ENCODE assay signal across 1 cellular context in the genomic region with DNA sequence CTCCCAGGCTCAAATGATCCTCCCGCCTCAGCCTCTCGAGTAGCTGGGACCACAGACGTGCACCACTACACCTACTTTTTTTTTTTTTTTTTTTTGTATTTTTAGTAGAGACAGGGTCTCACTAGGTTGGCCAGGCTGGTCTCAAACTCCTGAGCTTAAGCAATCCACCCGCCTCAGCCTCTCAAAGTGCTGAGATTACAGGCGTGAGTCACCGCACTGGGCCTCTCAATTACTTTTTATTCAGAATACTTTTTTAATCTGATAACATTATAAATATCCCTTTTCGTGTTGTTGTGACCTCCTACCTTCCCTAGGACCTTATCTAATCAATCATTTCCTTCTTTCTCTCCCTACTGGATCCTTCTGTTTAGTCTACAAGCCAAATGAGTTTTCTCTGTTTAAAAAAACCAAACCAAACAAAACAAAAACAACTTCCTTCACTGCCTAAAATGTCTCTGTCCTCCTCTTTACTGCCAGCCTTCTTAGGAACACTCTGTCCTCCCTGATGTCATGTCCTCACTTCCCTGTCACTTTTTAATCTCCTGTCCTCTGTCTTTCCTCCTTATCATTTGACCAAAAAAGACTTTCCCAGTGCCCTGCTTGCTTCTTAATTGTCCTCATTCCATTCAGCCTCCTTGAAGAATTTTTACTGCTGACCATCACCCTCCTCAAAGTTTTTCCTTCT.
A peak's percentile ranks its signal among the peaks of the same experiment; 100 is the strongest.
TF ChIP-seq lines count a peak whose summit lies in the region.

No MANE protein-coding gene starts in this region.

TF ChIP-seq in HEK293, 187 proteins besides CTCF, POLR2A, EP300 and RAD21 (continued from another document):
- no peak for TF ChIP-seq MEIS1 (CRISPR knock-in tag; IDR thresholded peaks at IDR 0.05; ENCODE audit: borderline replicate concordance)
- no peak for TF ChIP-seq SCRT1 (tag by site-specific recombination; IDR thresholded peaks at IDR 0.05; ENCODE audit: borderline replicate concordance)
- no peak for TF ChIP-seq ZNF324 (tag by site-specific recombination; IDR thresholded peaks at IDR 0.05)
- TF ChIP-seq ZNF2 (tag by site-specific recombination; IDR thresholded peaks at IDR 0.05), result no peak
- TF ChIP-seq ZBTB10 (tag by site-specific recombination; IDR thresholded peaks at IDR 0.05), result no peak
- no peak for TF ChIP-seq ZSCAN23 (tag by site-specific recombination; IDR thresholded peaks at IDR 0.05)
- no peak for TF ChIP-seq KLF10 (tag by site-specific recombination; IDR thresholded peaks at IDR 0.05)
- no peak for TF ChIP-seq ZNF239 (tag by site-specific recombination; IDR thresholded peaks at IDR 0.05)
- no peak for TF ChIP-seq ZNF155 (tag by site-specific recombination; IDR thresholded peaks at IDR 0.05)
- no peak for TF ChIP-seq ZNF341 (tag by site-specific recombination; IDR thresholded peaks at IDR 0.05; ENCODE audit: low read depth)
- TF ChIP-seq ZNF670 (tag by site-specific recombination; IDR thresholded peaks at IDR 0.05; ENCODE audit: low read depth), result no peak
- 0 out of 2 replicates have a peak, but pooled peaks have one; percentile 30 for TF ChIP-seq ZNF366 (tag by site-specific recombination; conservative IDR thresholded peaks at IDR 0.05)
- no peak for TF ChIP-seq HOXC10 (CRISPR knock-in tag; IDR thresholded peaks at IDR 0.05)
- peak; percentile 37; the same call in 1 of the 2 replicates for TF ChIP-seq WT1 (tag by site-specific recombination; IDR thresholded peaks at IDR 0.05)
- TF ChIP-seq ZNF677 (tag by site-specific recombination; IDR thresholded peaks at IDR 0.05), result no peak
- 0 out of 2 replicates have a peak, but pooled peaks have one; percentile 39 for TF ChIP-seq ZNF362 (tag by site-specific recombination; IDR thresholded peaks at IDR 0.05)
- no peak for TF ChIP-seq ZNF830 (tag by site-specific recombination; IDR thresholded peaks at IDR 0.05; ENCODE audit: low read depth)
- no peak for TF ChIP-seq ZNF274 (IDR thresholded peaks at IDR 0.05; ENCODE audit: low read length)
- no peak for TF ChIP-seq ZNF274 (tag by site-specific recombination; IDR thresholded peaks at IDR 0.05; ENCODE audit: borderline replicate concordance)
- no peak for TF ChIP-seq ZNF426 (tag by site-specific recombination; IDR thresholded peaks at IDR 0.05)
- TF ChIP-seq PRDM6 (tag by site-specific recombination; IDR thresholded peaks at IDR 0.05), result 0 out of 2 replicates have a peak, but pooled peaks have one; percentile 15
- no peak for TF ChIP-seq ZNF175 (tag by site-specific recombination; IDR thresholded peaks at IDR 0.05)
- no peak for TF ChIP-seq ZNF140 (tag by site-specific recombination; IDR thresholded peaks at IDR 0.05)
- TF ChIP-seq, protein P1, sequence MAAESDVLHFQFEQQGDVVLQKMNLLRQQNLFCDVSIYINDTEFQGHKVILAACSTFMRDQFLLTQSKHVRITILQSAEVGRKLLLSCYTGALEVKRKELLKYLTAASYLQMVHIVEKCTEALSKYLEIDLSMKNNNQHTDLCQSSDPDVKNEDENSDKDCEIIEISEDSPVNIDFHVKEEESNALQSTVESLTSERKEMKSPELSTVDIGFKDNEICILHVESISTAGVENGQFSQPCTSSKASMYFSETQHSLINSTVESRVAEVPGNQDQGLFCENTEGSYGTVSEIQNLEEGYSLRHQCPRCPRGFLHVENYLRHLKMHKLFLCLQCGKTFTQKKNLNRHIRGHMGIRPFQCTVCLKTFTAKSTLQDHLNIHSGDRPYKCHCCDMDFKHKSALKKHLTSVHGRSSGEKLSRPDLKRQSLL (tag by site-specific recombination; IDR thresholded peaks at IDR 0.05), result no peak
- 0 out of 2 replicates have a peak, but pooled peaks have one; percentile 54 for TF ChIP-seq ZNF121 (tag by site-specific recombination; IDR thresholded peaks at IDR 0.05)
- TF ChIP-seq ZNF133 (tag by site-specific recombination; IDR thresholded peaks at IDR 0.05), result no peak
- TF ChIP-seq, protein P2, sequence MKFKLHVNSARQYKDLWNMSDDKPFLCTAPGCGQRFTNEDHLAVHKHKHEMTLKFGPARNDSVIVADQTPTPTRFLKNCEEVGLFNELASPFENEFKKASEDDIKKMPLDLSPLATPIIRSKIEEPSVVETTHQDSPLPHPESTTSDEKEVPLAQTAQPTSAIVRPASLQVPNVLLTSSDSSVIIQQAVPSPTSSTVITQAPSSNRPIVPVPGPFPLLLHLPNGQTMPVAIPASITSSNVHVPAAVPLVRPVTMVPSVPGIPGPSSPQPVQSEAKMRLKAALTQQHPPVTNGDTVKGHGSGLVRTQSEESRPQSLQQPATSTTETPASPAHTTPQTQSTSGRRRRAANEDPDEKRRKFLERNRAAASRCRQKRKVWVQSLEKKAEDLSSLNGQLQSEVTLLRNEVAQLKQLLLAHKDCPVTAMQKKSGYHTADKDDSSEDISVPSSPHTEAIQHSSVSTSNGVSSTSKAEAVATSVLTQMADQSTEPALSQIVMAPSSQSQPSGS (tag by site-specific recombination; IDR thresholded peaks at IDR 0.05; ENCODE audit: low read depth), result no peak
